Comparison of ENCODE assay signal across 23 cellular contexts in genomic region chr1:67420835-67421492, GRCh38. TPM values are rescaled to one million over a fixed set of nuclear protein-coding genes. Genes with fewer than 3 reads are reported as not detected.
A peak's percentile ranks its signal among the peaks of the same experiment; 100 is the strongest.
DNase-seq lines count a peak whose midpoint lies in the region; ATAC-seq and TF ChIP-seq lines count a peak whose summit lies in the region.
"Had no signal": no experiment of that assay in that cellular context is flagged by ENCODE, and none has a peak within 500 bp of the region (broad histone marks: within the 10 kb centered on the region; RNA-seq: fewer than 3 reads in every experiment).

No MANE protein-coding gene starts in this region.

- TF ChIP-seq CTCF in natural killer cell (IDR thresholded peaks at IDR 0.05) = no peak
- TF ChIP-seq CTCF in PC-9 (conservative IDR thresholded peaks at IDR 0.05) = no peak

- peaks cover 51% of the 10 kb centered on the region for H3K4me1 ChIP-seq in CD4-positive, alpha-beta memory T cell (ENCODE audit: insufficient read depth, low read length)
- no peaks in the 10 kb centered on the region for H3K4me1 ChIP-seq in PC-9 (replicated peaks; ENCODE audit: insufficient read depth)

- no peaks in the 10 kb centered on the region for H3K27me3 Mint-ChIP-seq in activated CD8-positive, alpha-beta memory T cell treated with anti-CD3 and anti-CD28 coated beads, Interleukin-2, amount 10 ng/mL, durations not matched to agents 7 days and 5 days
- no peaks in the 10 kb centered on the region for H3K27me3 Mint-ChIP-seq in CD4-positive, alpha-beta memory T cell
- no peaks in the 10 kb centered on the region for H3K27me3 Mint-ChIP-seq in activated CD4-positive, alpha-beta memory T cell treated with anti-CD3 and anti-CD28 coated beads, Interleukin-2, amount 10 ng/mL, durations not matched to agents 7 days and 5 days
- no peaks in the 10 kb centered on the region for H3K27me3 Mint-ChIP-seq in natural killer cell (ENCODE audit: low read depth in 2 of 2)

- H3K27ac Mint-ChIP-seq in activated CD8-positive, alpha-beta memory T cell treated with anti-CD3 and anti-CD28 coated beads, Interleukin-2, amount 10 ng/mL, durations not matched to agents 7 days and 5 days = peak overlapping the region; percentile 8
- H3K27ac Mint-ChIP-seq in CD4-positive, alpha-beta memory T cell = peak overlapping the region in 6 of 7 donors; percentile 11 to 73 (median 56)
- H3K27ac Mint-ChIP-seq in activated CD4-positive, alpha-beta memory T cell treated with anti-CD3 and anti-CD28 coated beads, Interleukin-2, amount 10 ng/mL, durations not matched to agents 7 days and 5 days = peak overlapping the region; percentile 21
- H3K27ac Mint-ChIP-seq in natural killer cell = peak overlapping the region; percentile 41 to 84
- H3K27ac Mint-ChIP-seq: endodermal cell had no signal

- CTCF ChIA-PET in activated CD8-positive, alpha-beta memory T cell treated with anti-CD3 and anti-CD28 coated beads, Interleukin-2, amount 10 ng/mL, durations not matched to agents 7 days and 5 days (lab: Charles Lee) = no interaction called here
- CTCF ChIA-PET in CD4-positive, alpha-beta memory T cell (lab: Charles Lee; ENCODE audit: partially characterized antibody) = no interaction called here
- CTCF ChIA-PET in activated CD4-positive, alpha-beta memory T cell treated with anti-CD3 and anti-CD28 coated beads, Interleukin-2, amount 10 ng/mL, durations not matched to agents 7 days and 5 days (lab: Charles Lee) = interaction anchor here (0.7 kb wide), 1 partner anchor 206 kb away, joined by 3 read pairs; no protein-coding TSS in a partner anchor
- CTCF ChIA-PET in PC-9 (lab: Charles Lee) = no interaction called here

- peaks cover 100% of the 10 kb centered on the region for H3K79me2 ChIP-seq in PC-9 (ENCODE audit: low read depth)

- peaks cover 98% of the 10 kb centered on the region for H4K20me1 ChIP-seq in PC-9 (ENCODE audit: insufficient read depth)

- DNase-seq in activated CD8-positive, alpha-beta memory T cell treated with anti-CD3 and anti-CD28 coated beads, Interleukin-2, amount 10 ng/mL, durations not matched to agents 7 days and 5 days = no peak
- DNase-seq in activated CD8-positive, alpha-beta memory T cell treated with anti-CD3 and anti-CD28 coated beads, Interleukin-2, amount 50 U/mL, for 48 hours = no peak
- DNase-seq in CD4-positive, alpha-beta memory T cell = no peak
- DNase-seq in activated CD4-positive, alpha-beta memory T cell treated with anti-CD3 and anti-CD28 coated beads, Interleukin-2, amount 10 ng/mL, durations not matched to agents 7 days and 5 days = no peak
- no peak for DNase-seq in natural killer cell
- no peak for DNase-seq in PC-9
- DNase-seq in retina = no peak
- no peak for DNase-seq in H4 (ENCODE audit: low spot score)
- DNase-seq: activated CD4-positive, CD25-positive, alpha-beta regulatory T cell treated with anti-CD3 and anti-CD28 coated beads, Interleukin-2, amount 50 U/mL, for 72 hours; endodermal cell; esophagus squamous epithelium; Kasumi-1; kidney; NCI-H1092 treated with DMSO at 0.1 percent for 48 hours; NCI-H1930; NCI-H2227 treated with DMSO at 0.1 percent for 48 hours; NCI-H748 treated with DMSO at 0.1 percent for 48 hours; nucleus accumbens; OCI-M1; SHP77; upper lobe of right lung had no signal

- H2AFZ ChIP-seq in PC-9 = no peak overlapping the region

- H3K36me3 ChIP-seq in CD4-positive, alpha-beta memory T cell (ENCODE audit: insufficient read depth, low read length) = peaks cover 79% of the 10 kb centered on the region
- H3K36me3 ChIP-seq in PC-9 (ENCODE audit: low read depth) = peaks cover 77% of the 10 kb centered on the region

- no peaks in the 10 kb centered on the region for H3K9me2 ChIP-seq in PC-9 (ENCODE audit: insufficient read depth)

- POLR2A ChIA-PET in CD4-positive, alpha-beta memory T cell (lab: Charles Lee; ENCODE audit: partially characterized antibody) = no interaction called here
- POLR2A ChIA-PET in activated CD4-positive, alpha-beta memory T cell treated with anti-CD3 and anti-CD28 coated beads, Interleukin-2, amount 10 ng/mL, durations not matched to agents 7 days and 5 days (lab: Charles Lee) = interaction anchor here (1.2 to 1.4 kb wide), 2 partner anchors 9 to 85 kb away, joined by 4 read pairs; no protein-coding TSS in a partner anchor
- POLR2A ChIA-PET in PC-9 (lab: Charles Lee; ENCODE audit: unreplicated experiment) = no interaction called here

- no peak overlapping the region for H3K27ac ChIP-seq in CD4-positive, alpha-beta memory T cell (ENCODE audit: low read depth, low read length)
- H3K27ac ChIP-seq in PC-9 = no peak overlapping the region
- H3K27ac ChIP-seq: BLaER1, esophagus squamous epithelium, gastroesophageal sphincter, upper lobe of right lung had no signal

- H3K36me3 Mint-ChIP-seq in activated CD8-positive, alpha-beta memory T cell treated with anti-CD3 and anti-CD28 coated beads, Interleukin-2, amount 10 ng/mL, durations not matched to agents 7 days and 5 days = peaks cover 83% of the 10 kb centered on the region
- H3K36me3 Mint-ChIP-seq in CD4-positive, alpha-beta memory T cell = peaks cover 59 to 90% of the 10 kb centered on the region in 2 donors
- H3K36me3 Mint-ChIP-seq in activated CD4-positive, alpha-beta memory T cell treated with anti-CD3 and anti-CD28 coated beads, Interleukin-2, amount 10 ng/mL, durations not matched to agents 7 days and 5 days (ENCODE audit: low read depth) = peaks cover 95% of the 10 kb centered on the region
- peaks cover 39% of the 10 kb centered on the region for H3K36me3 Mint-ChIP-seq in natural killer cell

- no TSS peak for BruUV-seq in PC-9 (replicated peaks; lab: Mats Ljungman, UMichigan)

- no peak overlapping the region for H3K4me3 ChIP-seq in CD4-positive, alpha-beta memory T cell (ENCODE audit: low read length in 2 of 2)
- H3K4me3 ChIP-seq in PC-9 = no peak overlapping the region
- H3K4me3 ChIP-seq: BLaER1, esophagus squamous epithelium, gastroesophageal sphincter, upper lobe of right lung had no signal

- ATAC-seq in activated CD8-positive, alpha-beta memory T cell treated with anti-CD3 and anti-CD28 coated beads, Interleukin-2, amount 10 ng/mL, durations not matched to agents 7 days and 5 days = no peak
- no peak for ATAC-seq in natural killer cell
- ATAC-seq: gastroesophageal sphincter, upper lobe of right lung had no signal

- no peak overlapping the region for H3K4me2 ChIP-seq in PC-9
- H3K4me2 ChIP-seq: BLaER1 had no signal

- intact Hi-C loops in CD4-positive, alpha-beta memory T cell (cut with micrococcal nuclease) = loop anchor here (10.0 kb wide), 1 partner anchor 276 kb away; no protein-coding TSS in a partner anchor
- intact Hi-C loops in natural killer cell (cut with micrococcal nuclease) = no loop called here
- intact Hi-C loops in PC-9 (cut with micrococcal nuclease; ENCODE audit: unreplicated experiment) = no loop called here

- H3K4me3 Mint-ChIP-seq in activated CD8-positive, alpha-beta memory T cell treated with anti-CD3 and anti-CD28 coated beads, Interleukin-2, amount 10 ng/mL, durations not matched to agents 7 days and 5 days = no peak overlapping the region
- no peak overlapping the region for H3K4me3 Mint-ChIP-seq in CD4-positive, alpha-beta memory T cell
- H3K4me3 Mint-ChIP-seq in activated CD4-positive, alpha-beta memory T cell treated with anti-CD3 and anti-CD28 coated beads, Interleukin-2, amount 10 ng/mL, durations not matched to agents 7 days and 5 days = no peak overlapping the region
- no peak overlapping the region for H3K4me3 Mint-ChIP-seq in natural killer cell
- H3K4me3 Mint-ChIP-seq: endodermal cell had no signal

- no peaks in the 10 kb centered on the region for H3K9me3 ChIP-seq in CD4-positive, alpha-beta memory T cell (ENCODE audit: control insufficient read depth in 1 of 2, low read length in 2 of 2)
- no peaks in the 10 kb centered on the region for H3K9me3 ChIP-seq in PC-9 (ENCODE audit: insufficient read depth, low read depth)
- H3K9me3 ChIP-seq: BLaER1, esophagus squamous epithelium, gastroesophageal sphincter, upper lobe of right lung had no signal

- H3F3A ChIP-seq in PC-9 (ENCODE audit: insufficient read depth, low read depth) = peaks cover 35% of the 10 kb centered on the region; the same call in 1 of the 2 replicates

- no peaks in the 10 kb centered on the region for H3K9me3 Mint-ChIP-seq in activated CD8-positive, alpha-beta memory T cell treated with anti-CD3 and anti-CD28 coated beads, Interleukin-2, amount 10 ng/mL, durations not matched to agents 7 days and 5 days (ENCODE audit: low read depth)
- no peaks in the 10 kb centered on the region for H3K9me3 Mint-ChIP-seq in CD4-positive, alpha-beta memory T cell
- no peaks in the 10 kb centered on the region for H3K9me3 Mint-ChIP-seq in activated CD4-positive, alpha-beta memory T cell treated with anti-CD3 and anti-CD28 coated beads, Interleukin-2, amount 10 ng/mL, durations not matched to agents 7 days and 5 days
- no peaks in the 10 kb centered on the region for H3K9me3 Mint-ChIP-seq in natural killer cell
- H3K9me3 Mint-ChIP-seq: endodermal cell had no signal

- peaks cover 64% of the 10 kb centered on the region for H3K4me1 Mint-ChIP-seq in activated CD8-positive, alpha-beta memory T cell treated with anti-CD3 and anti-CD28 coated beads, Interleukin-2, amount 10 ng/mL, durations not matched to agents 7 days and 5 days
- H3K4me1 Mint-ChIP-seq in CD4-positive, alpha-beta memory T cell = peaks cover 34 to 74% (median 59%) of the 10 kb centered on the region in 4 donors
- H3K4me1 Mint-ChIP-seq in activated CD4-positive, alpha-beta memory T cell treated with anti-CD3 and anti-CD28 coated beads, Interleukin-2, amount 10 ng/mL, durations not matched to agents 7 days and 5 days = peaks cover 73% of the 10 kb centered on the region
- H3K4me1 Mint-ChIP-seq in natural killer cell = peaks cover 56 to 66% of the 10 kb centered on the region in 2 donors
- H3K4me1 Mint-ChIP-seq: endodermal cell had no signal

- no peaks in the 10 kb centered on the region for H3K27me3 ChIP-seq in CD4-positive, alpha-beta memory T cell (ENCODE audit: insufficient read depth, low read length)
- H3K27me3 ChIP-seq in PC-9 (ENCODE audit: insufficient read depth, low read depth) = no peaks in the 10 kb centered on the region
- H3K27me3 ChIP-seq: BLaER1, esophagus squamous epithelium, gastroesophageal sphincter, upper lobe of right lung had no signal

RNA-seq across cellular contexts. Expression of gene SERBP1, which starts 9.2 kb away (rescaled TPM):
- total RNA-seq in activated CD8-positive, alpha-beta memory T cell treated with anti-CD3 and anti-CD28 coated beads, Interleukin-2, amount 10 ng/mL, durations not matched to agents 7 days and 5 days = 100 to 1,000 TPM; 250 to 347 TPM
- 100 to 1,000 TPM; 148 to 154 TPM for total RNA-seq in CD4-positive, alpha-beta memory T cell
- 100 to 1,000 TPM in 1 of 2 donors, 10 to 100 TPM in 1; 94.9 to 125 TPM for polyA plus RNA-seq in CD4-positive, alpha-beta memory T cell
- total RNA-seq in activated CD4-positive, alpha-beta memory T cell treated with anti-CD3 and anti-CD28 coated beads, Interleukin-2, amount 10 ng/mL, durations not matched to agents 7 days and 5 days = 100 to 1,000 TPM; 213 to 219 TPM
- 100 to 1,000 TPM; 137 to 183 (median 149) TPM for total RNA-seq in natural killer cell
- 312 and 339 TPM in 2 replicates for total RNA-seq in PC-9 (2021)
- total RNA-seq in H4 (2014; rRNA removed; shearing (Covaris generic)) = 263 and 300 TPM in 2 replicates

Comparison
In these comparisons a context has a peak if more than half of its experiments do, and no peak if none do; other contexts are left out.
1. H3K27ac Mint-ChIP-seq: peak in every context shown above with its lines; median percentile 62 in natural killer cell; 56 in CD4-positive, alpha-beta memory T cell; 21 in activated CD4-positive, alpha-beta memory T cell treated with anti-CD3 and anti-CD28 coated beads, Interleukin-2, amount 10 ng/mL, durations not matched to agents 7 days and 5 days; 8 in activated CD8-positive, alpha-beta memory T cell treated with anti-CD3 and anti-CD28 coated beads, Interleukin-2, amount 10 ng/mL, durations not matched to agents 7 days and 5 days.